In the genomic region with DNA sequence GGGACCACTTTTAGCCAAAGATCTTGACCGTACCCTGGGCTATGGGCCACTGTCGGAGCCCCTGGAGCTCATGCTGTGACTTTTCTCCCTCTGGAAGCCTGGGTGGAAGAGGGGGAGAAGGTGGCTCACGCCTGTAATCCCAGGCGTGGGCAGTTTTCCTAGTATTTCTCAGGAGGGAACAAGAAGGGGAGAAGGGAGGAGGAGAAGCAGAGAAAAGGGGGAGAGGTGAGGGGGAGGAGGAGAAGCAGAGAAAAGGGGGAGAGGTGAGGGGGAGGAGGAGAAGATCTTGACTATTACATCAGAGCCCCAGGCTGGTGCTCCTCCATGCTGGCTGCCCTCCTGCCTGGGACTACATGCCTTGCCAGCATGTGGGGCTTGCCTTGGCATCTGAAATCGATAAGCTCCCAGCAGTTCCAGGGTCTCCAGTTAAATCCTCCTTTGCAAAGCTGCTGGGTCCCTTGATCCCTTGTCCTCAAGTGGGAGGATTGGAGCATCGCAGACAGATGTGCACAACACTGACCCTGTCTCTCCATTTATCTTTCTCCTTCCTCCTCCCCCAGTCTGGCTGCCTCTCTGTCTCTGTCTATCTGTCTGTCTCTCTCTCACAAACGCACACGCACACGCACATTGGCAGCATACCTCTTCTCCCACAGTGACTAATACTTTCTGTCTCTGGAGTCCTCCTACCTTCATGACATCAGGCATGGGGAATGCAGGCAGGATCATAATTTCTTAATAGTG, we compare ENCODE assay signal across 12 cellular contexts. TPM values are rescaled to one million over a fixed set of nuclear protein-coding genes. Genes with fewer than 3 reads are reported as not detected.
DNase-seq lines count a peak whose midpoint lies in the region; ATAC-seq, FAIRE-seq and TF ChIP-seq lines count a peak whose summit lies in the region.
"Had no signal": no experiment of that assay in that cellular context is flagged by ENCODE, and none has a peak within 500 bp of the region (broad histone marks: within the 10 kb centered on the region; RNA-seq: fewer than 3 reads in every experiment).

No MANE protein-coding gene starts in this region.

- TF ChIP-seq CTCF in brain microvascular endothelial cell (IDR thresholded peaks at IDR 0.05; ENCODE audit: low read depth, low read length, missing control alignments) (no peak), keratinocyte (optimal IDR thresholded peaks at IDR 0.05 in 1 of 3, IDR thresholded peaks at IDR 0.05 in 1 of 3, conservative IDR thresholded peaks at IDR 0.05 in 1 of 3; ENCODE audit: extremely low read depth in 1 of 3, insufficient read depth in 2 of 3, low read length in 3 of 3) (no peak), thyroid gland (IDR thresholded peaks at IDR 0.05) (no peak)

- FAIRE-seq in HTR-8/SVneo (lab: Jason Lieb, UNC) = peak; percentile 91
- peak; percentile 97 for FAIRE-seq in keratinocyte (lab: Jason Lieb, UNC)
- FAIRE-seq: colon had no signal

- ATAC-seq in GM18868 (IDR thresholded peaks at IDR 0.05; ENCODE audit: unreplicated experiment) = no peak
- ATAC-seq: naive thymus-derived CD8-positive, alpha-beta T cell; stimulated activated naive B cell treated with anti-CD40 and anti-IgM and Interleukin-4, amounts not matched to agents 10 μg/mL and 1 μg/mL and 100 μg/mL, for 72 hours; T-cell had no signal

- no peaks in the 10 kb centered on the region for H3K9me3 Mint-ChIP-seq in activated T-helper 2 cell treated with anti-CD3 and anti-CD28 coated beads, Interferon-gamma antibody, Interleukin-2, Interleukin-4, amounts not matched to agents 10 μg/mL and 5 μg/mL and 100 μg/mL, durations not matched to agents 14 hours and 24 hours and 36 hours
- H3K9me3 Mint-ChIP-seq: naive thymus-derived CD8-positive, alpha-beta T cell; stimulated activated naive B cell treated with anti-CD40 and anti-IgM and Interleukin-4, amounts not matched to agents 10 μg/mL and 1 μg/mL and 100 μg/mL, for 72 hours; T-cell had no signal

- peak overlapping the region; percentile 65 for H3K9ac ChIP-seq in keratinocyte (ENCODE audit: control insufficient read depth, extremely low read depth, insufficient read depth, low read length)

- H3K27ac Mint-ChIP-seq in activated T-helper 2 cell treated with anti-CD3 and anti-CD28 coated beads, Interferon-gamma antibody, Interleukin-2, Interleukin-4, amounts not matched to agents 10 μg/mL and 5 μg/mL and 100 μg/mL, durations not matched to agents 14 hours and 24 hours and 36 hours = no peak overlapping the region
- H3K27ac Mint-ChIP-seq: naive thymus-derived CD8-positive, alpha-beta T cell; stimulated activated naive B cell treated with anti-CD40 and anti-IgM and Interleukin-4, amounts not matched to agents 10 μg/mL and 1 μg/mL and 100 μg/mL, for 72 hours; T-cell had no signal

- intact Hi-C loops in thyroid gland (cut with DNase I) = no loop called here
- intact Hi-C loops in activated T-helper 2 cell treated with anti-CD3 and anti-CD28 coated beads, Interferon-gamma antibody, Interleukin-2, Interleukin-4, amounts not matched to agents 10 μg/mL and 5 μg/mL and 100 μg/mL, durations not matched to agents 14 hours and 24 hours and 36 hours (cut with micrococcal nuclease) = no loop called here

- TF ChIP-seq POLR2A in thyroid gland (IDR thresholded peaks at IDR 0.05) = no peak

- no peaks in the 10 kb centered on the region for H3K36me3 ChIP-seq in brain microvascular endothelial cell (replicated peaks)
- H3K36me3 ChIP-seq in keratinocyte (ENCODE audit: control insufficient read depth in 2 of 2, extremely low read depth in 1 of 2, insufficient read depth in 2 of 2, low read length in 2 of 2) = no peaks in the 10 kb centered on the region
- no peaks in the 10 kb centered on the region for H3K36me3 ChIP-seq in thyroid gland

- peak overlapping the region; percentile 79 for H3K4me2 ChIP-seq in keratinocyte (ENCODE audit: control insufficient read depth, extremely low read depth, insufficient read depth, low read depth, low read length)

- no peaks in the 10 kb centered on the region for H4K20me1 ChIP-seq in keratinocyte (ENCODE audit: control insufficient read depth, extremely low read depth, insufficient read depth, low read length)

- H3K9me1 ChIP-seq in keratinocyte (ENCODE audit: control insufficient read depth, extremely low read depth, insufficient read depth, low read length) = no peaks in the 10 kb centered on the region

- H3K4me1 ChIP-seq in keratinocyte (ENCODE audit: control insufficient read depth, extremely low read depth, insufficient read depth, low read length) (peaks cover 12% of the 10 kb centered on the region), thyroid gland (peaks cover 14 to 28% of the 10 kb centered on the region in 2 donors)

- H3K27ac ChIP-seq in brain microvascular endothelial cell (peak overlapping the region; percentile 46), keratinocyte (ENCODE audit: control insufficient read depth, insufficient read depth, low read length) (peak overlapping the region; percentile 67), thyroid gland (peak overlapping the region; percentile 32 to 57 (median 39))

- H3K27me3 Mint-ChIP-seq in activated T-helper 2 cell treated with anti-CD3 and anti-CD28 coated beads, Interferon-gamma antibody, Interleukin-2, Interleukin-4, amounts not matched to agents 10 μg/mL and 5 μg/mL and 100 μg/mL, durations not matched to agents 14 hours and 24 hours and 36 hours (ENCODE audit: low read depth) = peaks cover 2% of the 10 kb centered on the region

- H3K27me3 ChIP-seq in brain microvascular endothelial cell (replicated peaks) (no peaks in the 10 kb centered on the region), keratinocyte (ENCODE audit: control insufficient read depth, extremely low read depth, insufficient read depth, low read length) (no peaks in the 10 kb centered on the region), thyroid gland (no peaks in the 10 kb centered on the region)

- peak overlapping the region; percentile 87 for H2AFZ ChIP-seq in keratinocyte (ENCODE audit: control insufficient read depth, low read length)

- no peak overlapping the region for H3K4me3 ChIP-seq in brain microvascular endothelial cell (ENCODE audit: low read depth, low read length)
- H3K4me3 ChIP-seq in keratinocyte (ENCODE audit: control insufficient read depth in 2 of 3, extremely low read depth in 1 of 3, insufficient read depth in 2 of 3, low read depth in 1 of 3, low read length in 3 of 3) = peak overlapping the region in 1 of 3 experiments; percentile 44
- no peak overlapping the region for H3K4me3 ChIP-seq in thyroid gland (replicated peaks in 1 of 3)

- dilution Hi-C loops in keratinocyte (cut with MboI; ENCODE audit: extremely low pct_ligation_motif_present, low sequenced_read_pairs) = no loop called here

- WGBS in thyroid gland, 2 donors = 68 to 81% methylated on average over 8 to 9 of the region's 9 CpGs

- H3K4me1 Mint-ChIP-seq in activated T-helper 2 cell treated with anti-CD3 and anti-CD28 coated beads, Interferon-gamma antibody, Interleukin-2, Interleukin-4, amounts not matched to agents 10 μg/mL and 5 μg/mL and 100 μg/mL, durations not matched to agents 14 hours and 24 hours and 36 hours (ENCODE audit: low read depth) = no peaks in the 10 kb centered on the region
- H3K4me1 Mint-ChIP-seq: naive thymus-derived CD8-positive, alpha-beta T cell; T-cell had no signal

- no peaks in the 10 kb centered on the region for H3K36me3 Mint-ChIP-seq in activated T-helper 2 cell treated with anti-CD3 and anti-CD28 coated beads, Interferon-gamma antibody, Interleukin-2, Interleukin-4, amounts not matched to agents 10 μg/mL and 5 μg/mL and 100 μg/mL, durations not matched to agents 14 hours and 24 hours and 36 hours (ENCODE audit: low read depth)
- H3K36me3 Mint-ChIP-seq: naive thymus-derived CD8-positive, alpha-beta T cell; stimulated activated naive B cell treated with anti-CD40 and anti-IgM and Interleukin-4, amounts not matched to agents 10 μg/mL and 1 μg/mL and 100 μg/mL, for 72 hours; T-cell had no signal

- in situ Hi-C loops in brain microvascular endothelial cell (cut with HindIII; ENCODE audit: low pct_ligation_motif_present, low sequenced_read_pairs) = no loop called here

- DNase-seq in HTR-8/SVneo (ENCODE audit: insufficient read length, low spot score) (peak; percentile 90), brain microvascular endothelial cell (peak; percentile 93), keratinocyte (ENCODE audit: low read depth, low spot score) (peak; percentile 68), thyroid gland (peak; percentile 36 to 51), SKM-1 treated with dmso at 0.1 percent for 144 hours (lab: John Stamatoyannopoulos, UW; ENCODE audit: unreplicated experiment) (no peak)
- no peak for DNase-seq in activated effector memory CD4-positive, alpha-beta T cell treated with Interleukin-2 at 50 U/mL for 16 hours
- DNase-seq in activated T-helper 2 cell treated with anti-CD3 and anti-CD28 coated beads, Interferon-gamma antibody, Interleukin-2, Interleukin-4, amounts not matched to agents 10 μg/mL and 5 μg/mL and 100 μg/mL, durations not matched to agents 14 hours and 24 hours and 36 hours (ENCODE audit: low spot score) = no peak
- DNase-seq: naive thymus-derived CD8-positive, alpha-beta T cell; stimulated activated naive B cell treated with anti-CD40 and anti-IgM and Interleukin-4, amounts not matched to agents 10 μg/mL and 1 μg/mL and 100 μg/mL, for 72 hours; T-cell had no signal

- H3K9me3 ChIP-seq in keratinocyte (ENCODE audit: control insufficient read depth, low read depth, low read length) (no peaks in the 10 kb centered on the region), thyroid gland (no peaks in the 10 kb centered on the region)

- H3K4me3 Mint-ChIP-seq in activated T-helper 2 cell treated with anti-CD3 and anti-CD28 coated beads, Interferon-gamma antibody, Interleukin-2, Interleukin-4, amounts not matched to agents 10 μg/mL and 5 μg/mL and 100 μg/mL, durations not matched to agents 14 hours and 24 hours and 36 hours (ENCODE audit: low read depth) = no peak overlapping the region
- H3K4me3 Mint-ChIP-seq: naive thymus-derived CD8-positive, alpha-beta T cell; stimulated activated naive B cell treated with anti-CD40 and anti-IgM and Interleukin-4, amounts not matched to agents 10 μg/mL and 1 μg/mL and 100 μg/mL, for 72 hours; T-cell had no signal

- H3K79me2 ChIP-seq in keratinocyte (ENCODE audit: control insufficient read depth, insufficient read depth, low read length) = no peaks in the 10 kb centered on the region

RNA-seq across cellular contexts. Expression of a gene that starts 41.6 kb away (rescaled TPM):
- 7.7 to 15.6 TPM (median 9.8 TPM) in 3 replicates for polyA plus RNA-seq in keratinocyte
- 6.7 TPM for polyA plus RNA-seq in keratinocyte (2011; ENCODE audit: low read depth)
- 18.6 and 20.1 TPM in 2 replicates for polyA plus RNA-seq in keratinocyte (2011; cell fraction: cytosol; rRNA removed)
- 13.4 TPM in 2 replicates for polyA plus RNA-seq in keratinocyte (2011; cell fraction: nucleus; rRNA removed)
- 8.2 and 9.9 TPM in 2 replicates for polyA plus RNA-seq in keratinocyte (2012; ENCODE audit: low replicate concordance)
- polyA minus RNA-seq in keratinocyte = 11.9 to 28.9 TPM (median 22.3 TPM) in 3 replicates
- polyA minus RNA-seq in keratinocyte (2011; cell fraction: cytosol; rRNA and poly(A)+ RNA removed) = 21.3 TPM
- polyA minus RNA-seq in keratinocyte (2011; cell fraction: nucleus; rRNA and poly(A)+ RNA removed) = 8.2 and 10.2 TPM in 2 replicates
- 10 to 100 TPM; 55.8 to 92.4 (median 69.6) TPM for total RNA-seq in thyroid gland
- not detected in 2 replicates for total RNA-seq in activated T-helper 2 cell treated with anti-CD3 and anti-CD28 coated beads, Interferon-gamma antibody, Interleukin-2, Interleukin-4, amounts not matched to agents 10 μg/mL and 5 μg/mL and 100 μg/mL, durations not matched to agents 14 hours and 24 hours and 36 hours
- polyA plus RNA-seq: naive thymus-derived CD8-positive, alpha-beta T cell had no signal

RNA-seq across cellular contexts. Expression of a gene that starts 44.4 kb away (rescaled TPM):
- 0.49 to 0.63 TPM (median 0.62 TPM) in 3 replicates for polyA plus RNA-seq in keratinocyte
- polyA plus RNA-seq in keratinocyte (2011; ENCODE audit: low read depth) = 33.8 TPM
- 0.22 and 0.30 TPM in 2 replicates for polyA plus RNA-seq in keratinocyte (2011; cell fraction: cytosol; rRNA removed)
- polyA plus RNA-seq in keratinocyte (2011; cell fraction: nucleus; rRNA removed) = 3.4 and 4.0 TPM in 2 replicates
- polyA plus RNA-seq in keratinocyte (2012; ENCODE audit: low replicate concordance) = 0.32 and 15.3 TPM in 2 replicates
- 0.59 to 5.3 TPM (median 3.4 TPM) in 3 replicates for polyA minus RNA-seq in keratinocyte
- not detected for polyA minus RNA-seq in keratinocyte (2011; cell fraction: cytosol; rRNA and poly(A)+ RNA removed)
- polyA minus RNA-seq in keratinocyte (2011; cell fraction: nucleus; rRNA and poly(A)+ RNA removed) = 2.4 and 3.7 TPM in 2 replicates
- total RNA-seq in thyroid gland = 10 to 100 TPM; 19.9 to 82.8 (median 22.7) TPM
- 0.09 and 0.32 TPM in 2 replicates for total RNA-seq in activated T-helper 2 cell treated with anti-CD3 and anti-CD28 coated beads, Interferon-gamma antibody, Interleukin-2, Interleukin-4, amounts not matched to agents 10 μg/mL and 5 μg/mL and 100 μg/mL, durations not matched to agents 14 hours and 24 hours and 36 hours
- polyA plus RNA-seq: naive thymus-derived CD8-positive, alpha-beta T cell had no signal

Comparison
In these comparisons a context has a peak if more than half of its experiments do, and no peak if none do; other contexts are left out.
1. DNase-seq: peak in HTR-8/SVneo (single experiment), brain microvascular endothelial cell (single experiment), keratinocyte (single experiment) and thyroid gland (2 of 2); none in activated effector memory CD4-positive, alpha-beta T cell treated with Interleukin-2 at 50 U/mL for 16 hours (single experiment), activated T-helper 2 cell treated with anti-CD3 and anti-CD28 coated beads, Interferon-gamma antibody, Interleukin-2, Interleukin-4, amounts not matched to agents 10 μg/mL and 5 μg/mL and 100 μg/mL, durations not matched to agents 14 hours and 24 hours and 36 hours (single experiment) and SKM-1 treated with dmso at 0.1 percent for 144 hours (single experiment).
2. RNA of a gene that starts 41.6 kb away (total RNA-seq): 55.8 to 92.4 TPM in thyroid gland; not detected in activated T-helper 2 cell treated with anti-CD3 and anti-CD28 coated beads, Interferon-gamma antibody, Interleukin-2, Interleukin-4, amounts not matched to agents 10 μg/mL and 5 μg/mL and 100 μg/mL, durations not matched to agents 14 hours and 24 hours and 36 hours; every median in the first group is over 10 times any median in the second.
3. RNA of a gene that starts 44.4 kb away (total RNA-seq): 19.9 to 82.8 TPM in thyroid gland; 0.09 to 0.32 TPM in activated T-helper 2 cell treated with anti-CD3 and anti-CD28 coated beads, Interferon-gamma antibody, Interleukin-2, Interleukin-4, amounts not matched to agents 10 μg/mL and 5 μg/mL and 100 μg/mL, durations not matched to agents 14 hours and 24 hours and 36 hours; every median in the first group is over 10 times any median in the second.
4. Peak in every context shown above with its lines, with median percentiles within 50 percentile points of each other: H3K27ac ChIP-seq.